8 cellular contexts compared by ENCODE assay signal in genomic region chr17:62652251-62653001, GRCh38. TPM values are rescaled to one million over a fixed set of nuclear protein-coding genes. Genes with fewer than 3 reads are reported as not detected.
DNase-seq lines count a peak whose midpoint lies in the region; ATAC-seq and TF ChIP-seq lines count a peak whose summit lies in the region.

No MANE protein-coding gene starts in this region.

- H3K9me3 ChIP-seq in esophagus muscularis mucosa (no peaks in the 10 kb centered on the region), upper lobe of right lung (no peaks in the 10 kb centered on the region)

- no peaks in the 10 kb centered on the region for H3K9me3 Mint-ChIP-seq in activated CD8-positive, alpha-beta T cell treated with anti-CD3 and anti-CD28 coated beads, Interleukin-2, amount 10 ng/mL, durations not matched to agents 7 days and 5 days (ENCODE audit: insufficient read depth)

- no peak for TF ChIP-seq POLR2A in esophagus muscularis mucosa (IDR thresholded peaks at IDR 0.05; ENCODE audit: low read depth)

- DNase-seq in NCI-H1436 (lab: John Stamatoyannopoulos, UW) (peak; percentile 24), NCI-H1436 treated with DMSO at 0.1 percent for 48 hours (lab: John Stamatoyannopoulos, UW) (no peak), NCI-H2171 (lab: John Stamatoyannopoulos, UW) (peak; percentile 29), esophagus muscularis mucosa (ENCODE audit: extremely low spot score) (no peak), myocyte (ENCODE audit: low read depth) (peak; percentile 88), upper lobe of right lung (peak; percentile 90)
- DNase-seq in activated CD8-positive, alpha-beta T cell treated with anti-CD3 and anti-CD28 coated beads, Interleukin-2, amount 10 ng/mL, durations not matched to agents 7 days and 5 days = peak; percentile 44

- ATAC-seq in activated CD8-positive, alpha-beta T cell treated with anti-CD3 and anti-CD28 coated beads, Interleukin-2, amount 10 ng/mL, durations not matched to agents 7 days and 5 days = no peak
- ATAC-seq in upper lobe of right lung (peak; percentile 80), GM18870 (IDR thresholded peaks at IDR 0.05; ENCODE audit: unreplicated experiment) (no peak)

- no peak overlapping the region for H3K27ac Mint-ChIP-seq in activated CD8-positive, alpha-beta T cell treated with anti-CD3 and anti-CD28 coated beads, Interleukin-2, amount 10 ng/mL, durations not matched to agents 7 days and 5 days

- peak overlapping the region; percentile 73 for H3K4me3 Mint-ChIP-seq in activated CD8-positive, alpha-beta T cell treated with anti-CD3 and anti-CD28 coated beads, Interleukin-2, amount 10 ng/mL, durations not matched to agents 7 days and 5 days

- peaks cover 44% of the 10 kb centered on the region for H3K27me3 Mint-ChIP-seq in activated CD8-positive, alpha-beta T cell treated with anti-CD3 and anti-CD28 coated beads, Interleukin-2, amount 10 ng/mL, durations not matched to agents 7 days and 5 days (ENCODE audit: low read depth)

- H3K4me3 ChIP-seq in esophagus muscularis mucosa (peak overlapping the region; percentile 52 to 64 (median 54)), upper lobe of right lung (peak overlapping the region; percentile 58)

- POLR2A ChIA-PET in activated CD8-positive, alpha-beta T cell treated with anti-CD3 and anti-CD28 coated beads, Interleukin-2, amount 10 ng/mL, durations not matched to agents 7 days and 5 days (lab: Charles Lee) = no interaction called here

- H3K27me3 ChIP-seq in esophagus muscularis mucosa (peaks cover 0 to 26% (median 4%) of the 10 kb centered on the region in 4 donors), upper lobe of right lung (no peaks in the 10 kb centered on the region)

- no peaks in the 10 kb centered on the region for H3K36me3 Mint-ChIP-seq in activated CD8-positive, alpha-beta T cell treated with anti-CD3 and anti-CD28 coated beads, Interleukin-2, amount 10 ng/mL, durations not matched to agents 7 days and 5 days (ENCODE audit: low read depth)

- peaks cover 25% of the 10 kb centered on the region for H3K4me1 Mint-ChIP-seq in activated CD8-positive, alpha-beta T cell treated with anti-CD3 and anti-CD28 coated beads, Interleukin-2, amount 10 ng/mL, durations not matched to agents 7 days and 5 days (ENCODE audit: low read depth)

- no peak for TF ChIP-seq EP300 in esophagus muscularis mucosa (IDR thresholded peaks at IDR 0.05)

- H3K4me1 ChIP-seq in esophagus muscularis mucosa (peaks cover 32 to 43% (median 38%) of the 10 kb centered on the region in 4 donors), upper lobe of right lung (peaks cover 41% of the 10 kb centered on the region)

- H3K27ac ChIP-seq in esophagus muscularis mucosa (replicated peaks in 1 of 4) (peak overlapping the region; percentile 50 to 79 (median 60)), upper lobe of right lung (peak overlapping the region; percentile 86)

- intact Hi-C loops in esophagus muscularis mucosa (cut with DNase I) (no loop called here), upper lobe of right lung (cut with DNase I) (no loop called here)

- WGBS in esophagus muscularis mucosa = 2% methylated on average over 19 of the region's 57 CpGs

- H3K36me3 ChIP-seq in esophagus muscularis mucosa = no peaks in the 10 kb centered on the region
- H3K36me3 ChIP-seq in upper lobe of right lung = no peaks in the 10 kb centered on the region

- TF ChIP-seq CTCF in esophagus muscularis mucosa (IDR thresholded peaks at IDR 0.05) (no peak), upper lobe of right lung (IDR thresholded peaks at IDR 0.05) (no peak)

- CTCF ChIA-PET in activated CD8-positive, alpha-beta T cell treated with anti-CD3 and anti-CD28 coated beads, Interleukin-2, amount 10 ng/mL, durations not matched to agents 7 days and 5 days (lab: Charles Lee) = no interaction called here

RNA-seq across cellular contexts. Expression of gene MRC2, which starts 25.0 kb away (rescaled TPM):
- 1 to 10 TPM; 1.7 to 2.3 TPM for total RNA-seq in activated CD8-positive, alpha-beta T cell treated with anti-CD3 and anti-CD28 coated beads, Interleukin-2, amount 10 ng/mL, durations not matched to agents 7 days and 5 days
- total RNA-seq in esophagus muscularis mucosa (10 to 100 TPM; 31.0 to 57.7 (median 40.4) TPM), myocyte (143 and 161 TPM in 2 replicates), upper lobe of right lung (127 TPM)
- 664 TPM for polyA plus RNA-seq in myocyte (2012)

Comparison
In these comparisons a context has a peak if more than half of its experiments do, and no peak if none do; other contexts are left out.
1. DNase-seq: peak in NCI-H1436 (single experiment), NCI-H2171 (single experiment), activated CD8-positive, alpha-beta T cell treated with anti-CD3 and anti-CD28 coated beads, Interleukin-2, amount 10 ng/mL, durations not matched to agents 7 days and 5 days (single experiment), myocyte (single experiment) and upper lobe of right lung (single experiment); none in NCI-H1436 treated with DMSO at 0.1 percent for 48 hours (single experiment) and esophagus muscularis mucosa (single experiment).
2. RNA of gene MRC2, which starts 25.0 kb away (total RNA-seq): 143 to 161 TPM in myocyte, 127 TPM in upper lobe of right lung (single experiment) and 31.0 to 57.7 TPM in esophagus muscularis mucosa; 1.7 to 2.3 TPM in activated CD8-positive, alpha-beta T cell treated with anti-CD3 and anti-CD28 coated beads, Interleukin-2, amount 10 ng/mL, durations not matched to agents 7 days and 5 days; every median in the first group is over 4 times any median in the second.